1 cellular context compared by ENCODE assay signal in genomic region chr12:112131686-112132085, GRCh38.
TF ChIP-seq lines count a peak whose summit lies in the region.

No MANE protein-coding gene starts in this region.

TF ChIP-seq in IMR-90, 13 proteins besides CTCF, POLR2A, EP300 and RAD21 (continued from another document):
- TF ChIP-seq USF2 (IDR thresholded peaks at IDR 0.05; ENCODE audit: low read depth, low read length) (no peak), FOS (IDR thresholded peaks at IDR 0.05; ENCODE audit: low read depth, low read length) (no peak), CEBPB (IDR thresholded peaks at IDR 0.05; ENCODE audit: low read depth, low read length) (no peak), MXI1 (IDR thresholded peaks at IDR 0.05; ENCODE audit: borderline replicate concordance, low read depth, low read length) (no peak), MAZ (IDR thresholded peaks at IDR 0.05; ENCODE audit: borderline replicate concordance, low read depth, low read length) (no peak), RCOR1 (IDR thresholded peaks at IDR 0.05; ENCODE audit: insufficient replicate concordance, low read length) (no peak), SMC3 (IDR thresholded peaks at IDR 0.05; ENCODE audit: low read depth, low read length) (no peak), CHD1 (IDR thresholded peaks at IDR 0.05; ENCODE audit: low read depth, low read length) (no peak)
